ENCODE assay signal across 13 cellular contexts in the genomic region with DNA sequence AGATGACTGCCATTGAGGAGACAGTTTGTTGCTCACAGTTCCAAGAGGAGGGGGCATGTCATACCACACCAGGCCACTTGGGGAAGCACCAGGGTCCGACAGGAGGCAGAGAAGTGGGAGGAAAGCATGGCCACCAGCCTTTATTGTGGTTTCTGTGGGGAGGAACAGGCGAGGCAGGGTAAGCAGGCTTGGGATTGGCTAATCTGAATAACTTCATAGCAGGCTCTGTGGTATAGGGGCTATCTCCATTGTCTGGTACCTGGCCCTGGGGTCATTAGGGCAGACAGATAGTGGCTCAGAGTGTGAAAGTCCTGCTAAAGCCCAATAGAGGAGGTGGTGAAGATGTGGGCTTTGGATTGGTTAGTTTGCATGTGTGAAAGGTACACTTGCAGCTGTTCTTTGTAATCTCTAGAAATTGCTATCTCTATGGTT. TPM values are rescaled to one million over a fixed set of nuclear protein-coding genes. Genes with fewer than 3 reads are reported as not detected.
DNase-seq lines count a peak whose midpoint lies in the region; ATAC-seq and TF ChIP-seq lines count a peak whose summit lies in the region.
"Had no signal": no experiment of that assay in that cellular context is flagged by ENCODE, and none has a peak within 500 bp of the region (broad histone marks: within the 10 kb centered on the region; RNA-seq: fewer than 3 reads in every experiment).

No MANE protein-coding gene starts in this region.

- H3K9me3 ChIP-seq in smooth muscle cell (replicated peaks; ENCODE audit: low read depth), result no peaks in the 10 kb centered on the region

- no peaks in the 10 kb centered on the region for H3K9me3 Mint-ChIP-seq in activated CD4-positive, alpha-beta T cell treated with anti-CD3 and anti-CD28 coated beads, Interleukin-2, amount 10 ng/mL, durations not matched to agents 24 days and 14 days
- no peaks in the 10 kb centered on the region for H3K9me3 Mint-ChIP-seq in activated CD8-positive, alpha-beta T cell treated with anti-CD3 and anti-CD28 coated beads, Interleukin-2, amount 10 ng/mL, durations not matched to agents 7 days and 5 days (ENCODE audit: insufficient read depth)
- H3K9me3 Mint-ChIP-seq: activated T-cell treated with anti-CD3 and anti-CD28 coated beads, Interleukin-2, amount 50 U/mL, for 24 hours had no signal

- H3K4me1 Mint-ChIP-seq in activated CD4-positive, alpha-beta T cell treated with anti-CD3 and anti-CD28 coated beads, Interleukin-2, amount 10 ng/mL, durations not matched to agents 24 days and 14 days, result no peaks in the 10 kb centered on the region
- no peaks in the 10 kb centered on the region for H3K4me1 Mint-ChIP-seq in activated CD8-positive, alpha-beta T cell treated with anti-CD3 and anti-CD28 coated beads, Interleukin-2, amount 10 ng/mL, durations not matched to agents 7 days and 5 days (ENCODE audit: low read depth)

- TF ChIP-seq CTCF in smooth muscle cell (IDR thresholded peaks at IDR 0.05; ENCODE audit: borderline replicate concordance, insufficient read depth, poor library complexity, severe bottlenecking), result peak; percentile 20

- H3K27ac Mint-ChIP-seq in activated CD4-positive, alpha-beta T cell treated with anti-CD3 and anti-CD28 coated beads, Interleukin-2, amount 10 ng/mL, durations not matched to agents 24 days and 14 days, result no peak overlapping the region
- H3K27ac Mint-ChIP-seq in activated CD8-positive, alpha-beta T cell treated with anti-CD3 and anti-CD28 coated beads, Interleukin-2, amount 10 ng/mL, durations not matched to agents 7 days and 5 days, result no peak overlapping the region
- H3K27ac Mint-ChIP-seq: activated T-cell treated with anti-CD3 and anti-CD28 coated beads, Interleukin-2, amount 50 U/mL, for 24 hours had no signal

- no peak overlapping the region for H3K4me3 Mint-ChIP-seq in activated CD4-positive, alpha-beta T cell treated with anti-CD3 and anti-CD28 coated beads, Interleukin-2, amount 10 ng/mL, durations not matched to agents 24 days and 14 days
- H3K4me3 Mint-ChIP-seq in activated CD8-positive, alpha-beta T cell treated with anti-CD3 and anti-CD28 coated beads, Interleukin-2, amount 10 ng/mL, durations not matched to agents 7 days and 5 days, result no peak overlapping the region
- H3K4me3 Mint-ChIP-seq: activated T-cell treated with anti-CD3 and anti-CD28 coated beads, Interleukin-2, amount 50 U/mL, for 24 hours had no signal

- CTCF ChIA-PET in activated CD8-positive, alpha-beta T cell treated with anti-CD3 and anti-CD28 coated beads, Interleukin-2, amount 10 ng/mL, durations not matched to agents 7 days and 5 days (lab: Charles Lee), result no interaction called here

- H3K36me3 Mint-ChIP-seq in activated CD4-positive, alpha-beta T cell treated with anti-CD3 and anti-CD28 coated beads, Interleukin-2, amount 10 ng/mL, durations not matched to agents 24 days and 14 days (ENCODE audit: low read depth), result no peaks in the 10 kb centered on the region
- H3K36me3 Mint-ChIP-seq in activated CD8-positive, alpha-beta T cell treated with anti-CD3 and anti-CD28 coated beads, Interleukin-2, amount 10 ng/mL, durations not matched to agents 7 days and 5 days (ENCODE audit: low read depth), result no peaks in the 10 kb centered on the region

- DNase-seq in activated CD4-positive, alpha-beta T cell treated with anti-CD3 and anti-CD28 coated beads, Interleukin-2, amount 50 U/mL, for 48 hours, result peak; percentile 15 to 39
- DNase-seq in activated CD4-positive, alpha-beta T cell treated with anti-CD3 and anti-CD28 coated beads, Interleukin-2, amount 10 ng/mL, durations not matched to agents 24 days and 14 days, result no peak
- DNase-seq in HT1080 (ENCODE audit: low read depth), result peak; percentile 30
- DNase-seq in activated CD8-positive, alpha-beta T cell treated with anti-CD3 and anti-CD28 coated beads, Interleukin-2, amount 10 ng/mL, durations not matched to agents 7 days and 5 days, result peak; percentile 25
- DNase-seq in smooth muscle cell (lab: John Stamatoyannopoulos, UW; ENCODE audit: unreplicated experiment), result no peak
- no peak for DNase-seq in NCI-H1105 treated with DMSO at 0.1 percent for 48 hours (lab: John Stamatoyannopoulos, UW)
- DNase-seq in NCI-H510A (lab: John Stamatoyannopoulos, UW), result no peak
- DNase-seq: activated T-cell treated with anti-CD3 and anti-CD28 coated beads, Interleukin-2, amount 50 U/mL, for 24 hours; dorsolateral prefrontal cortex; NCI-H1092 treated with DMSO at 0.1 percent for 48 hours; SHP77 had no signal

- H3K36me3 ChIP-seq in smooth muscle cell (ENCODE audit: low read depth), result no peaks in the 10 kb centered on the region

- H3K4me2 ChIP-seq in smooth muscle cell, result no peak overlapping the region

- H3K27me3 Mint-ChIP-seq in activated CD4-positive, alpha-beta T cell treated with anti-CD3 and anti-CD28 coated beads, Interleukin-2, amount 10 ng/mL, durations not matched to agents 24 days and 14 days, result no peaks in the 10 kb centered on the region
- no peaks in the 10 kb centered on the region for H3K27me3 Mint-ChIP-seq in activated CD8-positive, alpha-beta T cell treated with anti-CD3 and anti-CD28 coated beads, Interleukin-2, amount 10 ng/mL, durations not matched to agents 7 days and 5 days (ENCODE audit: low read depth)

- no peak overlapping the region for H2AFZ ChIP-seq in smooth muscle cell (ENCODE audit: low read depth)
- H2AFZ ChIP-seq: parathyroid adenoma had no signal

- WGBS in smooth muscle cell (ENCODE audit: low lambda C conversion rate), result 39% methylated on average over 2 of the region's 2 CpGs

- intact Hi-C loops in activated CD4-positive, alpha-beta T cell treated with anti-CD3 and anti-CD28 coated beads, Interleukin-2, amount 10 ng/mL, durations not matched to agents 24 days and 14 days (cut with micrococcal nuclease), result no loop called here

- H3K79me2 ChIP-seq in smooth muscle cell (ENCODE audit: low read depth), result no peaks in the 10 kb centered on the region
- H3K79me2 ChIP-seq: parathyroid adenoma had no signal

- POLR2A ChIA-PET in activated CD8-positive, alpha-beta T cell treated with anti-CD3 and anti-CD28 coated beads, Interleukin-2, amount 10 ng/mL, durations not matched to agents 7 days and 5 days (lab: Charles Lee), result no interaction called here

- ATAC-seq in activated CD8-positive, alpha-beta T cell treated with anti-CD3 and anti-CD28 coated beads, Interleukin-2, amount 10 ng/mL, durations not matched to agents 7 days and 5 days, result no peak
- no peak for ATAC-seq in GM18909 (IDR thresholded peaks at IDR 0.05; ENCODE audit: poor library complexity, unreplicated experiment)

- H3K4me1 ChIP-seq in smooth muscle cell (ENCODE audit: low read depth), result no peaks in the 10 kb centered on the region
- H3K4me1 ChIP-seq: parathyroid adenoma had no signal

- H3K27ac ChIP-seq in smooth muscle cell (ENCODE audit: low read depth), result no peak overlapping the region
- H3K27ac ChIP-seq: dorsolateral prefrontal cortex, parathyroid adenoma had no signal

- H4K20me1 ChIP-seq in smooth muscle cell (ENCODE audit: low read depth), result no peaks in the 10 kb centered on the region

- H3F3A ChIP-seq in smooth muscle cell (ENCODE audit: low read depth), result no peaks in the 10 kb centered on the region

- H3K9ac ChIP-seq in smooth muscle cell (ENCODE audit: low read depth), result no peak overlapping the region
- H3K9ac ChIP-seq: parathyroid adenoma had no signal

- peaks cover 93% of the 10 kb centered on the region for H3K27me3 ChIP-seq in smooth muscle cell (ENCODE audit: low read depth)

- H3K4me3 ChIP-seq in smooth muscle cell, result no peak overlapping the region
- H3K4me3 ChIP-seq: dorsolateral prefrontal cortex had no signal

RNA-seq across cellular contexts. Expression of a gene that starts 35.5 kb away (rescaled TPM):
- total RNA-seq in activated CD4-positive, alpha-beta T cell treated with anti-CD3 and anti-CD28 coated beads, Interleukin-2, amount 10 ng/mL, durations not matched to agents 24 days and 14 days, result not detected in 2 replicates
- not detected in 2 replicates for total RNA-seq in HT1080 (2014; rRNA removed; shearing (Covaris generic))
- polyA plus RNA-seq in HT1080 (2015; cell fraction: cytosol; rRNA removed), result not detected in 2 replicates
- polyA plus RNA-seq in HT1080 (2015; cell fraction: nucleus; rRNA removed), result not detected in 2 replicates
- not detected for total RNA-seq in activated CD8-positive, alpha-beta T cell treated with anti-CD3 and anti-CD28 coated beads, Interleukin-2, amount 10 ng/mL, durations not matched to agents 7 days and 5 days
- not detected in 2 replicates for total RNA-seq in smooth muscle cell
- polyA plus RNA-seq in smooth muscle cell, result not detected in 2 replicates
- total RNA-seq: dorsolateral prefrontal cortex had no signal

Comparison
In these comparisons a context has a peak if more than half of its experiments do, and no peak if none do; other contexts are left out.
1. DNase-seq: peak in activated CD4-positive, alpha-beta T cell treated with anti-CD3 and anti-CD28 coated beads, Interleukin-2, amount 50 U/mL, for 48 hours (2 of 2), HT1080 (single experiment) and activated CD8-positive, alpha-beta T cell treated with anti-CD3 and anti-CD28 coated beads, Interleukin-2, amount 10 ng/mL, durations not matched to agents 7 days and 5 days (single experiment); none in activated CD4-positive, alpha-beta T cell treated with anti-CD3 and anti-CD28 coated beads, Interleukin-2, amount 10 ng/mL, durations not matched to agents 24 days and 14 days (single experiment), smooth muscle cell (single experiment), NCI-H1105 treated with DMSO at 0.1 percent for 48 hours (single experiment) and NCI-H510A (single experiment).